9 cellular contexts compared by ENCODE assay signal in genomic region chr14:38255408-38255672, GRCh38. TPM values are rescaled to one million over a fixed set of nuclear protein-coding genes. Genes with fewer than 3 reads are reported as not detected.
DNase-seq lines count a peak whose midpoint lies in the region; ATAC-seq lines count a peak whose summit lies in the region.
"Had no signal": no experiment of that assay in that cellular context is flagged by ENCODE, and none has a peak within 500 bp of the region (broad histone marks: within the 10 kb centered on the region; RNA-seq: fewer than 3 reads in every experiment).

No MANE protein-coding gene starts in this region.

- no peaks in the 10 kb centered on the region for H3K9me3 ChIP-seq in GM23248 (ENCODE audit: low read depth)
- H3K9me3 ChIP-seq in adipocyte (ENCODE audit: control insufficient read depth, low read length): no peaks in the 10 kb centered on the region
- no peaks in the 10 kb centered on the region for H3K9me3 ChIP-seq in iPS-15b (ENCODE audit: control insufficient read depth, insufficient read depth, low read length)
- H3K9me3 ChIP-seq in skeletal muscle satellite cell (replicated peaks; ENCODE audit: low read length): no peaks in the 10 kb centered on the region

- H3F3A ChIP-seq in GM23248 (ENCODE audit: insufficient read depth): 0 out of 2 replicates have a peak, but pooled peaks cover 8% of the 10 kb centered on the region

- no peak overlapping the region for H3K27ac Mint-ChIP-seq in stimulated activated memory B cell treated with anti-CD40 and anti-IgM and Interleukin-4, amounts not matched to agents 10 μg/mL and 1 μg/mL and 100 μg/mL, for 72 hours

- H3K27ac ChIP-seq in GM23248: no peak overlapping the region

- peak overlapping the region; percentile 72 for H2AFZ ChIP-seq in GM23248

- DNase-seq in GM23248: no peak
- DNase-seq in adipocyte (ENCODE audit: low read depth): no peak
- DNase-seq in HPDE6-E6E7 (ENCODE audit: extremely low spot score): no peak
- DNase-seq in DMS153 treated with DMSO at 0.1 percent for 48 hours (lab: John Stamatoyannopoulos, UW; ENCODE audit: unreplicated experiment): no peak
- DNase-seq in EL: no peak
- DNase-seq: activated CD4-positive, alpha-beta T cell treated with anti-CD3 and anti-CD28 coated beads for 1 hour had no signal

- H3K27me3 Mint-ChIP-seq in stimulated activated memory B cell treated with anti-CD40 and anti-IgM and Interleukin-4, amounts not matched to agents 10 μg/mL and 1 μg/mL and 100 μg/mL, for 72 hours: peaks cover 10% of the 10 kb centered on the region

- no peaks in the 10 kb centered on the region for H4K20me1 ChIP-seq in GM23248 (ENCODE audit: insufficient read depth)

- H3K4me2 ChIP-seq in GM23248 (ENCODE audit: unreplicated experiment): peak overlapping the region; percentile 56
- H3K4me2 ChIP-seq in skeletal muscle satellite cell (ENCODE audit: low read length): peak overlapping the region; percentile 84

- H3K27me3 ChIP-seq in GM23248 (replicated peaks; ENCODE audit: insufficient read depth): 0 out of 2 replicates have a peak, but pooled peaks cover 4% of the 10 kb centered on the region
- no peaks in the 10 kb centered on the region for H3K27me3 ChIP-seq in adipocyte (replicated peaks; ENCODE audit: control insufficient read depth, insufficient read depth, low read length)
- H3K27me3 ChIP-seq in iPS-15b (ENCODE audit: control insufficient read depth, insufficient read depth, low read length): peaks cover 78% of the 10 kb centered on the region
- no peaks in the 10 kb centered on the region for H3K27me3 ChIP-seq in skeletal muscle satellite cell (ENCODE audit: control insufficient read depth, insufficient read depth, low read length)

- in situ Hi-C loops in GM23248 (cut with MboI): no loop called here

- ATAC-seq in stimulated activated memory B cell treated with anti-CD40 and anti-IgM and Interleukin-4, amounts not matched to agents 10 μg/mL and 1 μg/mL and 100 μg/mL, for 72 hours: no peak

- H3K4me3 ChIP-seq in GM23248 (peak overlapping the region; percentile 63), adipocyte (ENCODE audit: low read length) (peak overlapping the region; percentile 68), iPS-15b (ENCODE audit: low read depth, low read length) (peak overlapping the region; percentile 61), skeletal muscle satellite cell (ENCODE audit: low read length) (peak overlapping the region; percentile 49)

- no peak overlapping the region for H3K4me3 Mint-ChIP-seq in stimulated activated memory B cell treated with anti-CD40 and anti-IgM and Interleukin-4, amounts not matched to agents 10 μg/mL and 1 μg/mL and 100 μg/mL, for 72 hours

- no peak overlapping the region for H3K9ac ChIP-seq in GM23248
- no peak overlapping the region for H3K9ac ChIP-seq in adipocyte (ENCODE audit: low read length)
- H3K9ac ChIP-seq in iPS-15b (ENCODE audit: low read depth, low read length): no peak overlapping the region
- H3K9ac ChIP-seq in skeletal muscle satellite cell (ENCODE audit: low read depth, low read length): no peak overlapping the region

- H3K9me2 ChIP-seq in GM23248 (ENCODE audit: insufficient read depth): no peaks in the 10 kb centered on the region

- H3K36me3 ChIP-seq in GM23248 (ENCODE audit: low read depth) (no peaks in the 10 kb centered on the region), adipocyte (ENCODE audit: control insufficient read depth, insufficient read depth, low read length, severe bottlenecking) (no peaks in the 10 kb centered on the region), iPS-15b (ENCODE audit: control insufficient read depth, insufficient read depth, low read length) (no peaks in the 10 kb centered on the region), skeletal muscle satellite cell (ENCODE audit: insufficient read depth, low read length) (no peaks in the 10 kb centered on the region)

- no peaks in the 10 kb centered on the region for H3K36me3 Mint-ChIP-seq in stimulated activated memory B cell treated with anti-CD40 and anti-IgM and Interleukin-4, amounts not matched to agents 10 μg/mL and 1 μg/mL and 100 μg/mL, for 72 hours

- no peaks in the 10 kb centered on the region for H3K4me1 Mint-ChIP-seq in stimulated activated memory B cell treated with anti-CD40 and anti-IgM and Interleukin-4, amounts not matched to agents 10 μg/mL and 1 μg/mL and 100 μg/mL, for 72 hours

- H3K9me3 Mint-ChIP-seq in stimulated activated memory B cell treated with anti-CD40 and anti-IgM and Interleukin-4, amounts not matched to agents 10 μg/mL and 1 μg/mL and 100 μg/mL, for 72 hours: peaks cover 6% of the 10 kb centered on the region

- 10 to 15% methylated on average over 23 to 28 of the region's 29 CpGs for WGBS in GM23248 (ENCODE audit: low coverage in 1 of 2, low lambda C conversion rate in 2 of 2, missing lambda C conversion rate in 2 of 2), 2 experiments

- no peaks in the 10 kb centered on the region for H3K79me2 ChIP-seq in GM23248 (ENCODE audit: insufficient read depth)

- peaks cover 7% of the 10 kb centered on the region; the same call in 1 of the 2 replicates for H3K4me1 ChIP-seq in GM23248 (ENCODE audit: insufficient read depth)
- H3K4me1 ChIP-seq in adipocyte (ENCODE audit: control insufficient read depth, insufficient read depth, low read length): peaks cover 4% of the 10 kb centered on the region
- peaks cover 3% of the 10 kb centered on the region for H3K4me1 ChIP-seq in iPS-15b (ENCODE audit: control insufficient read depth, insufficient read depth, low read length)
- peaks cover 10% of the 10 kb centered on the region for H3K4me1 ChIP-seq in skeletal muscle satellite cell (ENCODE audit: control insufficient read depth, insufficient read depth, low read length)

RNA-seq across cellular contexts. Expression of gene CLEC14A, which starts 0.6 kb away (rescaled TPM):
- 0.63 TPM in 1 of 2 replicates, not detected in the other for total RNA-seq in GM23248 (2014; rRNA removed; shearing (Covaris generic))
- polyA plus RNA-seq in GM23248 (2016; fragmentation: Nextera tagmentation; extraction: Ambion mirVana): 0.10 TPM in 1 of 2 replicates, not detected in the other
- 0.22 and 0.51 TPM in 2 replicates for total RNA-seq in skeletal muscle satellite cell (2012; rRNA removed)

RNA-seq across cellular contexts. Expression of gene SSTR1, which starts 47.6 kb away (rescaled TPM):
- total RNA-seq in GM23248 (2014; rRNA removed; shearing (Covaris generic)): 17.6 and 18.4 TPM in 2 replicates
- 26.7 and 27.6 TPM in 2 replicates for polyA plus RNA-seq in GM23248 (2016; fragmentation: Nextera tagmentation; extraction: Ambion mirVana)
- under 0.01 and 0.25 TPM in 2 replicates for total RNA-seq in skeletal muscle satellite cell (2012; rRNA removed)
